40 cellular contexts compared by ENCODE assay signal in genomic region chr16:66915041-66915440, GRCh38. TPM values are rescaled to one million over a fixed set of nuclear protein-coding genes. Genes with fewer than 3 reads are reported as not detected.
"Had no signal": no experiment of that assay in that cellular context is flagged by ENCODE, and none has a peak within 500 bp of the region (broad histone marks: within the 10 kb centered on the region; RNA-seq: fewer than 3 reads in every experiment).

No MANE protein-coding gene starts in this region.

- H3K9me3 Mint-ChIP-seq: activated B cell treated with CpG ODN at 0.5 μM for 24 hours; activated CD4-positive, alpha-beta memory T cell treated with anti-CD3 and anti-CD28 coated beads for 36 hours; activated CD4-positive, alpha-beta T cell treated with anti-CD3 and anti-CD28 coated beads, Interleukin-2, amount 10 ng/mL, durations not matched to agents 24 days and 14 days; activated CD8-positive, alpha-beta T cell treated with anti-CD3 and anti-CD28 coated beads for 36 hours; activated naive CD4-positive, alpha-beta T cell treated with anti-CD3 and anti-CD28 coated beads, Interleukin-2, amount 10 ng/mL, durations not matched to agents 7 days and 5 days; activated naive CD4-positive, alpha-beta T cell treated with anti-CD3 and anti-CD28 coated beads, Interleukin-2, amount 50 U/mL, for 24 hours; activated naive CD8-positive, alpha-beta T cell treated with anti-CD3 and anti-CD28 coated beads, Interleukin-2, amount 10 ng/mL, durations not matched to agents 7 days and 5 days; activated naive CD8-positive, alpha-beta T cell treated with anti-CD3 and anti-CD28 coated beads, Interleukin-2, amount 50 U/mL, for 24 hours; activated T-cell treated with anti-CD3 and anti-CD28 coated beads, Interleukin-2, amount 50 U/mL, for 4 hours; activated T-cell treated with anti-CD3 and anti-CD28 coated beads, Interleukin-2, amount 50 U/mL, for 72 hours; activated T-helper 1 cell treated with anti-CD3 and anti-CD28 coated beads, Interleukin-12 subunit alpha, Interleukin-12 subunit beta, Interleukin-2, Interleukin-4 antibody, amounts not matched to agents 30 ng/mL and 10 ng/mL and 1 ng/mL, durations not matched to agents 14 hours and 24 hours and 36 hours; activated T-helper 17 cell treated with anti-CD3 and anti-CD28 coated beads, Interleukin-2, amount 50 U/mL, for 72 hours; central memory CD8-positive, alpha-beta T cell; T-helper 1 cell treated with Interleukin-12 subunit alpha and Interleukin-12 subunit beta and Interleukin-4 antibody, amounts not matched to agents 30 μg/mL and 1 μg/mL, for 36 hours; T-helper 2 cell treated with Interferon-gamma antibody and Interleukin-4, amounts not matched to agents 5 μg/mL and 100 μg/mL, for 36 hours had no signal

- ATAC-seq: activated CD8-positive, alpha-beta T cell treated with anti-CD3 and anti-CD28 coated beads for 36 hours; activated naive CD8-positive, alpha-beta T cell treated with anti-CD3 and anti-CD28 coated beads, Interleukin-2, amount 50 U/mL, for 24 hours; activated T-cell treated with anti-CD3 and anti-CD28 coated beads, Interleukin-2, amount 50 U/mL, for 4 hours; activated T-cell treated with anti-CD3 and anti-CD28 coated beads, Interleukin-2, amount 50 U/mL, for 72 hours; activated T-helper 17 cell treated with anti-CD3 and anti-CD28 coated beads, Interleukin-2, amount 50 U/mL, for 72 hours had no signal

- FAIRE-seq: TTC549 had no signal

- H3K27ac Mint-ChIP-seq: activated B cell treated with CpG ODN at 0.5 μM for 24 hours; activated CD4-positive, alpha-beta memory T cell treated with anti-CD3 and anti-CD28 coated beads for 36 hours; activated CD8-positive, alpha-beta T cell treated with anti-CD3 and anti-CD28 coated beads for 36 hours; activated naive CD4-positive, alpha-beta T cell treated with anti-CD3 and anti-CD28 coated beads, Interleukin-2, amount 10 ng/mL, durations not matched to agents 7 days and 5 days; activated naive CD4-positive, alpha-beta T cell treated with anti-CD3 and anti-CD28 coated beads, Interleukin-2, amount 50 U/mL, for 24 hours; activated naive CD8-positive, alpha-beta T cell; activated naive CD8-positive, alpha-beta T cell treated with anti-CD3 and anti-CD28 coated beads, Interleukin-2, amount 10 ng/mL, durations not matched to agents 7 days and 5 days; activated naive CD8-positive, alpha-beta T cell treated with anti-CD3 and anti-CD28 coated beads, Interleukin-2, amount 50 U/mL, for 24 hours; activated T-cell treated with anti-CD3 and anti-CD28 coated beads, Interleukin-2, amount 50 U/mL, for 72 hours; activated T-helper 1 cell treated with anti-CD3 and anti-CD28 coated beads, Interleukin-12 subunit alpha, Interleukin-12 subunit beta, Interleukin-2, Interleukin-4 antibody, amounts not matched to agents 30 ng/mL and 10 ng/mL and 1 ng/mL, durations not matched to agents 14 hours and 24 hours and 36 hours; activated T-helper 17 cell treated with anti-CD3 and anti-CD28 coated beads, Interleukin-2, amount 50 U/mL, for 72 hours; brain; T-helper 1 cell treated with Interleukin-12 subunit alpha and Interleukin-12 subunit beta and Interleukin-4 antibody, amounts not matched to agents 30 μg/mL and 1 μg/mL, for 36 hours; T-helper 2 cell treated with Interferon-gamma antibody and Interleukin-4, amounts not matched to agents 5 μg/mL and 100 μg/mL, for 36 hours had no signal

- H3K27me3 ChIP-seq: ascending aorta, cardiac muscle cell had no signal

- H3K36me3 ChIP-seq: ascending aorta, cardiac muscle cell had no signal

- H3K4me1 Mint-ChIP-seq: activated B cell treated with CpG ODN at 0.5 μM for 24 hours; activated CD4-positive, alpha-beta T cell treated with anti-CD3 and anti-CD28 coated beads, Interleukin-2, amount 10 ng/mL, durations not matched to agents 24 days and 14 days; activated naive CD4-positive, alpha-beta T cell treated with anti-CD3 and anti-CD28 coated beads, Interleukin-2, amount 10 ng/mL, durations not matched to agents 7 days and 5 days; activated naive CD4-positive, alpha-beta T cell treated with anti-CD3 and anti-CD28 coated beads, Interleukin-2, amount 50 U/mL, for 24 hours; activated naive CD8-positive, alpha-beta T cell treated with anti-CD3 and anti-CD28 coated beads, Interleukin-2, amount 10 ng/mL, durations not matched to agents 7 days and 5 days; activated T-helper 17 cell treated with anti-CD3 and anti-CD28 coated beads, Interleukin-2, amount 50 U/mL, for 72 hours; central memory CD8-positive, alpha-beta T cell had no signal

- H3K9me3 ChIP-seq: ascending aorta had no signal

- H3K27me3 Mint-ChIP-seq: activated CD8-positive, alpha-beta T cell treated with anti-CD3 and anti-CD28 coated beads for 36 hours; activated naive CD4-positive, alpha-beta T cell treated with anti-CD3 and anti-CD28 coated beads, Interleukin-2, amount 50 U/mL, for 24 hours; activated naive CD8-positive, alpha-beta T cell treated with anti-CD3 and anti-CD28 coated beads, Interleukin-2, amount 50 U/mL, for 24 hours; central memory CD8-positive, alpha-beta T cell had no signal

- H3K36me3 Mint-ChIP-seq: activated CD4-positive, alpha-beta memory T cell treated with anti-CD3 and anti-CD28 coated beads for 36 hours; activated naive CD4-positive, alpha-beta T cell treated with anti-CD3 and anti-CD28 coated beads, Interleukin-2, amount 10 ng/mL, durations not matched to agents 7 days and 5 days; activated naive CD4-positive, alpha-beta T cell treated with anti-CD3 and anti-CD28 coated beads, Interleukin-2, amount 50 U/mL, for 24 hours; activated naive CD8-positive, alpha-beta T cell; activated naive CD8-positive, alpha-beta T cell treated with anti-CD3 and anti-CD28 coated beads, Interleukin-2, amount 10 ng/mL, durations not matched to agents 7 days and 5 days; brain had no signal

- DNase-seq: activated B cell treated with CpG ODN at 0.5 μM for 24 hours; activated CD4-positive, alpha-beta memory T cell treated with anti-CD3 and anti-CD28 coated beads for 36 hours; activated CD4-positive, alpha-beta T cell treated with anti-CD3 and anti-CD28 coated beads for 4 hours; activated CD4-positive, alpha-beta T cell treated with anti-CD3 and anti-CD28 coated beads, Interleukin-2, amount 10 ng/mL, durations not matched to agents 24 days and 14 days; activated CD4-positive, alpha-beta T cell treated with anti-CD3 and anti-CD28 coated beads, Interleukin-2, amount 50 U/mL, for 1 hour; activated CD4-positive, alpha-beta T cell treated with anti-CD3 and anti-CD28 coated beads, Interleukin-2, amount 50 U/mL, for 4 hours; activated CD4-positive, CD25-positive, alpha-beta regulatory T cell treated with anti-CD3 and anti-CD28 coated beads, Interleukin-2, amount 50 U/mL, for 72 hours; activated CD8-positive, alpha-beta memory T cell treated with anti-CD3 and anti-CD28 coated beads, Interleukin-2, amount 50 U/mL, for 4 hours; activated CD8-positive, alpha-beta T cell treated with anti-CD3 and anti-CD28 coated beads for 36 hours; activated effector memory CD4-positive, alpha-beta T cell treated with anti-CD3 and anti-CD28 coated beads, Interleukin-2, amount 50 U/mL, for 16 hours; activated gamma-delta T cell treated with Interleukin-2 at 50 U/mL for 16 hours; activated naive CD4-positive, alpha-beta T cell; activated naive CD4-positive, alpha-beta T cell treated with anti-CD3 and anti-CD28 coated beads, Interleukin-2, amount 10 ng/mL, durations not matched to agents 7 days and 5 days; activated naive CD8-positive, alpha-beta T cell treated with anti-CD3 and anti-CD28 coated beads, Interleukin-2, amount 10 ng/mL, durations not matched to agents 7 days and 5 days; activated naive CD8-positive, alpha-beta T cell treated with anti-CD3 and anti-CD28 coated beads, Interleukin-2, amount 50 U/mL, for 24 hours; activated T-cell treated with anti-CD3 and anti-CD28 coated beads for 4 hours; activated T-cell treated with anti-CD3 and anti-CD28 coated beads, Interleukin-2, amount 50 U/mL, for 1 hour; activated T-cell treated with anti-CD3 and anti-CD28 coated beads, Interleukin-2, amount 50 U/mL, for 4 hours; activated T-cell treated with anti-CD3 and anti-CD28 coated beads, Interleukin-2, amount 50 U/mL, for 72 hours; amygdala; anterior cingulate cortex; caudate nucleus; SW 1271; T-helper 1 cell; T-helper 2 cell; T-helper 9 cell had no signal

- H3K4me3 Mint-ChIP-seq: activated B cell treated with CpG ODN at 0.5 μM for 24 hours; activated CD4-positive, alpha-beta memory T cell treated with anti-CD3 and anti-CD28 coated beads for 36 hours; activated CD4-positive, alpha-beta T cell treated with anti-CD3 and anti-CD28 coated beads, Interleukin-2, amount 10 ng/mL, durations not matched to agents 24 days and 14 days; activated CD8-positive, alpha-beta T cell treated with anti-CD3 and anti-CD28 coated beads for 36 hours; activated naive CD4-positive, alpha-beta T cell treated with anti-CD3 and anti-CD28 coated beads, Interleukin-2, amount 10 ng/mL, durations not matched to agents 7 days and 5 days; activated naive CD4-positive, alpha-beta T cell treated with anti-CD3 and anti-CD28 coated beads, Interleukin-2, amount 50 U/mL, for 24 hours; activated naive CD8-positive, alpha-beta T cell; activated naive CD8-positive, alpha-beta T cell treated with anti-CD3 and anti-CD28 coated beads, Interleukin-2, amount 10 ng/mL, durations not matched to agents 7 days and 5 days; activated naive CD8-positive, alpha-beta T cell treated with anti-CD3 and anti-CD28 coated beads, Interleukin-2, amount 50 U/mL, for 24 hours; activated T-cell treated with anti-CD3 and anti-CD28 coated beads, Interleukin-2, amount 50 U/mL, for 4 hours; activated T-cell treated with anti-CD3 and anti-CD28 coated beads, Interleukin-2, amount 50 U/mL, for 72 hours; activated T-helper 1 cell treated with anti-CD3 and anti-CD28 coated beads, Interleukin-12 subunit alpha, Interleukin-12 subunit beta, Interleukin-2, Interleukin-4 antibody, amounts not matched to agents 30 ng/mL and 10 ng/mL and 1 ng/mL, durations not matched to agents 14 hours and 24 hours and 36 hours; activated T-helper 17 cell treated with anti-CD3 and anti-CD28 coated beads, Interleukin-2, amount 50 U/mL, for 72 hours; brain; central memory CD8-positive, alpha-beta T cell; T-helper 1 cell treated with Interleukin-12 subunit alpha and Interleukin-12 subunit beta and Interleukin-4 antibody, amounts not matched to agents 30 μg/mL and 1 μg/mL, for 36 hours; T-helper 2 cell treated with Interferon-gamma antibody and Interleukin-4, amounts not matched to agents 5 μg/mL and 100 μg/mL, for 36 hours had no signal

- H3K4me3 ChIP-seq: ascending aorta, cardiac muscle cell had no signal

- H3K27ac ChIP-seq: ascending aorta, cardiac muscle cell, VCaP had no signal

RNA-seq across cellular contexts. Expression of gene CDH16, which starts 3.6 kb away (rescaled TPM):
- total RNA-seq: activated B cell treated with CpG ODN at 0.5 μM for 24 hours; activated CD4-positive, alpha-beta memory T cell treated with anti-CD3 and anti-CD28 coated beads for 36 hours; activated CD4-positive, alpha-beta T cell treated with anti-CD3 and anti-CD28 coated beads, Interleukin-2, amount 10 ng/mL, durations not matched to agents 24 days and 14 days; activated CD8-positive, alpha-beta memory T cell treated with anti-CD3 and anti-CD28 coated beads for 36 hours; activated CD8-positive, alpha-beta T cell treated with anti-CD3 and anti-CD28 coated beads for 36 hours; activated naive CD8-positive, alpha-beta T cell treated with anti-CD3 and anti-CD28 coated beads, Interleukin-2, amount 10 ng/mL, durations not matched to agents 7 days and 5 days; activated T-cell treated with anti-CD3 and anti-CD28 coated beads, Interleukin-2, amount 50 U/mL, for 4 hours; activated T-cell treated with anti-CD3 and anti-CD28 coated beads, Interleukin-2, amount 50 U/mL, for 72 hours; activated T-helper 1 cell treated with anti-CD3 and anti-CD28 coated beads, Interleukin-12 subunit alpha, Interleukin-12 subunit beta, Interleukin-2, Interleukin-4 antibody, amounts not matched to agents 30 ng/mL and 10 ng/mL and 1 ng/mL, durations not matched to agents 14 hours and 24 hours and 36 hours; activated T-helper 17 cell treated with anti-CD3 and anti-CD28 coated beads, Interleukin-2, amount 50 U/mL, for 72 hours; ascending aorta had no signal
- polyA plus RNA-seq: adipose tissue, cardiac muscle cell had no signal

RNA-seq across cellular contexts. Expression of gene RRAD, which starts 10.3 kb away (rescaled TPM):
- total RNA-seq: activated B cell treated with CpG ODN at 0.5 μM for 24 hours had no signal
